ENCODE assay signal across 11 cellular contexts in the genomic region with DNA sequence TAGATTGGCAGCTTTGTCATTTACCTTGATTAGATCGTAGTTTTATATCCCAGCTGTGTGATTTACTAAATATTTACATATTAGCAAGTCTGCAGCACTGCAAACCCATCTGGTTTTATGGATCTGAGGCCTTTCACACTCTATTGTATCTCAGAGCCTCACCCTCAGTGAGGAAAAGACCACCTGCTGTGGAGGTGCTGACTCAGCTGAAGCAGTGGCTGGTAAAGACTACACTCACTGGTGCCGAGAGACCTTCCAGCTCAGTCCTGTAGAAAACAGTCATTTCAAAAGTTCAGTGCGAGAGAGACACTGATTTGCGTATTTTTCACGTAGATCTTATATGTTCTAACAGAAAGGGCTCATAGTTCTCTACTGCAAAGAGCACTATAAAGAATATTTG.
"Had no signal": no experiment of that assay in that cellular context is flagged by ENCODE, and none has a peak within 500 bp of the region (broad histone marks: within the 10 kb centered on the region; RNA-seq: fewer than 3 reads in every experiment).

No MANE protein-coding gene starts in this region.

- H3K4me3 ChIP-seq: ascending aorta, coronary artery, gastrocnemius medialis, upper lobe of left lung had no signal

- H3K4me1 ChIP-seq: ascending aorta, gastrocnemius medialis, upper lobe of left lung had no signal

- ATAC-seq: gastrocnemius medialis; stimulated activated naive CD8-positive, alpha-beta T cell treated with anti-CD3 and anti-CD28 coated beads, Interleukin-15, Interleukin-2, amounts not matched to agents 100 U/mL and 50 U/mL, for 24 hours had no signal

- H3K36me3 ChIP-seq: gastrocnemius medialis, upper lobe of left lung had no signal

- H3K9me3 ChIP-seq: ascending aorta, gastrocnemius medialis, upper lobe of left lung had no signal

- H3K27me3 ChIP-seq: ascending aorta, gastrocnemius medialis, upper lobe of left lung had no signal

- H3K27ac ChIP-seq: ascending aorta, coronary artery, gastrocnemius medialis, upper lobe of left lung had no signal

- DNase-seq: activated CD4-positive, alpha-beta memory T cell treated with anti-CD3 and anti-CD28 coated beads for 36 hours; activated CD4-positive, alpha-beta T cell treated with anti-CD3 and anti-CD28 coated beads for 1 hour; activated naive CD4-positive, alpha-beta T cell; effector CD8-positive, alpha-beta T cell; gastrocnemius medialis; kidney glomerular epithelial cell; stimulated activated CD4-positive, alpha-beta T cell treated with anti-CD3 and anti-CD28 coated beads, Interleukin-2, amount 100 ng/mL, for 48 hours; stimulated activated naive CD8-positive, alpha-beta T cell treated with anti-CD3 and anti-CD28 coated beads, Interleukin-15, Interleukin-2, amounts not matched to agents 100 U/mL and 50 U/mL, for 24 hours; upper lobe of left lung had no signal
